In genomic region chr18:15165048-15165447, GRCh38 we compare ENCODE assay signal across 20 cellular contexts.
DNase-seq lines count a peak whose midpoint lies in the region; ATAC-seq, FAIRE-seq and TF ChIP-seq lines count a peak whose summit lies in the region.
"Had no signal": no experiment of that assay in that cellular context is flagged by ENCODE, and none has a peak within 500 bp of the region (broad histone marks: within the 10 kb centered on the region; RNA-seq: fewer than 3 reads in every experiment).

No MANE protein-coding gene starts in this region.

- H3K4me3 ChIP-seq in SK-N-SH (ENCODE audit: low read depth in 2 of 2, low read length in 1 of 2): peak overlapping the region in 1 of 2 experiments; percentile 23; a peak in 1 of 4 replicates
- no peak overlapping the region for H3K4me3 ChIP-seq in coronary artery
- H3K4me3 ChIP-seq: BLaER1, GM23338, SJCRH30 had no signal

- H3K9me3 ChIP-seq in SK-N-SH: no peaks in the 10 kb centered on the region
- H3K9me3 ChIP-seq: BLaER1, SJCRH30 had no signal

- H3K4me1 ChIP-seq in SK-N-SH (ENCODE audit: control insufficient read depth in 1 of 2, insufficient read depth in 2 of 2, low read depth in 1 of 2, low read length in 1 of 2): no peaks in the 10 kb centered on the region
- H3K4me1 ChIP-seq: BLaER1, SJCRH30 had no signal

- no peak for TF ChIP-seq CTCF in SK-N-SH (IDR thresholded peaks at IDR 0.05)
- TF ChIP-seq CTCF in coronary artery (IDR thresholded peaks at IDR 0.05): no peak

- H3K27me3 Mint-ChIP-seq in activated CD4-positive, alpha-beta T cell treated with anti-CD3 and anti-CD28 coated beads for 36 hours: peaks cover 6% of the 10 kb centered on the region

- CTCF ChIA-PET in SK-N-SH (lab: Yijun Ruan, JAX): no interaction called here
- CTCF ChIA-PET in activated CD4-positive, alpha-beta T cell treated with anti-CD3 and anti-CD28 coated beads for 36 hours (lab: Charles Lee): no interaction called here

- H3K27me3 ChIP-seq in SK-N-SH (ENCODE audit: insufficient read depth): no peaks in the 10 kb centered on the region; the same call in 1 of the 2 replicates
- H3K27me3 ChIP-seq: BLaER1, SJCRH30 had no signal

- no peaks in the 10 kb centered on the region for H4K20me1 ChIP-seq in SK-N-SH (ENCODE audit: insufficient read depth)
- H4K20me1 ChIP-seq: BLaER1 had no signal

- peaks cover 2% of the 10 kb centered on the region for H3K9me3 Mint-ChIP-seq in activated CD4-positive, alpha-beta T cell treated with anti-CD3 and anti-CD28 coated beads for 36 hours (ENCODE audit: low read depth)

- H3K4me1 Mint-ChIP-seq in activated CD4-positive, alpha-beta T cell treated with anti-CD3 and anti-CD28 coated beads for 36 hours: no peaks in the 10 kb centered on the region
- H3K4me1 Mint-ChIP-seq: CD4-positive, alpha-beta memory T cell; GM23338 had no signal

- intact Hi-C loops in activated CD4-positive, alpha-beta T cell treated with anti-CD3 and anti-CD28 coated beads for 36 hours (cut with DNase I, micrococcal nuclease): no loop called here

- H3K36me3 ChIP-seq in SK-N-SH (replicated peaks in 1 of 2; ENCODE audit: control insufficient read depth in 1 of 2, insufficient read depth in 2 of 2, low read length in 1 of 2): no peaks in the 10 kb centered on the region
- H3K36me3 ChIP-seq: BLaER1, SJCRH30 had no signal

- FAIRE-seq in urothelium cell line (lab: Jason Lieb, UNC): no peak

- H3K27ac ChIP-seq in SK-N-SH (ENCODE audit: low read depth in 2 of 2, low read length in 1 of 2): no peak overlapping the region
- no peak overlapping the region for H3K27ac ChIP-seq in coronary artery
- H3K27ac ChIP-seq: BLaER1, SJCRH30 had no signal

- POLR2A ChIA-PET in SK-N-SH (lab: Yijun Ruan, JAX): no interaction called here
- POLR2A ChIA-PET in activated CD4-positive, alpha-beta T cell treated with anti-CD3 and anti-CD28 coated beads for 36 hours (lab: Charles Lee): no interaction called here

- H3K9me2 ChIP-seq in SK-N-SH: no peaks in the 10 kb centered on the region

- no peak overlapping the region for H2AFZ ChIP-seq in SK-N-SH (ENCODE audit: low read depth)
- H2AFZ ChIP-seq: GM23338 had no signal

- H3K27ac Mint-ChIP-seq in activated CD4-positive, alpha-beta T cell treated with anti-CD3 and anti-CD28 coated beads for 36 hours: no peak overlapping the region
- H3K27ac Mint-ChIP-seq: CD4-positive, alpha-beta memory T cell; GM23338 had no signal

- WGBS in SK-N-SH (ENCODE audit: low lambda C conversion rate): 12% methylated on average over 30 of the region's 30 CpGs

- no peak for TF ChIP-seq RAD21 in SK-N-SH (IDR thresholded peaks at IDR 0.05; ENCODE audit: low read length)

- no peak for TF ChIP-seq EP300 in SK-N-SH (IDR thresholded peaks at IDR 0.05; ENCODE audit: borderline replicate concordance in 1 of 2, low read depth in 1 of 2, low read length in 1 of 2)

- no peaks in the 10 kb centered on the region for H3F3A ChIP-seq in SK-N-SH (replicated peaks; ENCODE audit: insufficient read depth)

- DNase-seq in SK-N-SH: peak; percentile 0
- DNase-seq in HT1080 (ENCODE audit: low read depth): peak; percentile 0
- DNase-seq in coronary artery (ENCODE audit: low spot score): peak; percentile 5
- DNase-seq in urothelium cell line (ENCODE audit: low spot score): peak; percentile 42
- DNase-seq in activated CD4-positive, alpha-beta T cell treated with anti-CD3 and anti-CD28 coated beads for 36 hours: no peak
- DNase-seq in NCI-H2081 treated with DMSO at 0.1 percent for 48 hours (lab: John Stamatoyannopoulos, UW): no peak
- DNase-seq: Calu3; CD4-positive, alpha-beta memory T cell; DMS79; HCEC 1CT; KBM-7; NCI-H1105 treated with DMSO at 0.1 percent for 48 hours; NCI-H1694; NCI-H510A; NCI-H82; SJCRH30 had no signal

- 0 out of 2 replicates have a peak overlapping the region, but pooled peaks have one; percentile 50 for H3K4me2 ChIP-seq in SK-N-SH
- H3K4me2 ChIP-seq: BLaER1, GM23338 had no signal

- H3K9ac ChIP-seq in SK-N-SH: no peak overlapping the region
- H3K9ac ChIP-seq: BLaER1 had no signal

- H3K4me3 Mint-ChIP-seq in activated CD4-positive, alpha-beta T cell treated with anti-CD3 and anti-CD28 coated beads for 36 hours: no peak overlapping the region
- H3K4me3 Mint-ChIP-seq: GM23338 had no signal

- H3K79me2 ChIP-seq in SK-N-SH (ENCODE audit: insufficient read depth): no peaks in the 10 kb centered on the region

- H3K36me3 Mint-ChIP-seq in activated CD4-positive, alpha-beta T cell treated with anti-CD3 and anti-CD28 coated beads for 36 hours (ENCODE audit: low read depth): no peaks in the 10 kb centered on the region
- H3K36me3 Mint-ChIP-seq: CD4-positive, alpha-beta memory T cell had no signal

- ATAC-seq in SK-N-SH treated with all-trans-retinoic acid at 6 μM for 48 hours (no peak), GM19455 (IDR thresholded peaks at IDR 0.05; ENCODE audit: unreplicated experiment) (no peak)
- ATAC-seq in activated CD4-positive, alpha-beta T cell treated with anti-CD3 and anti-CD28 coated beads for 36 hours: no peak
- ATAC-seq: GM23338 had no signal

TF ChIP-seq in SK-N-SH, 30 proteins besides CTCF, POLR2A, EP300 and RAD21:
- TF ChIP-seq FOXJ3 (CRISPR knock-in tag; IDR thresholded peaks at IDR 0.05): no peak
- TF ChIP-seq RXRA (IDR thresholded peaks at IDR 0.05; ENCODE audit: borderline replicate concordance, low read depth): no peak
- no peak for TF ChIP-seq SIN3A (IDR thresholded peaks at IDR 0.05; ENCODE audit: borderline replicate concordance, low read depth, low read length)
- no peak for TF ChIP-seq SMC3 (IDR thresholded peaks at IDR 0.05; ENCODE audit: low read depth, low read length)
- TF ChIP-seq YY1 (IDR thresholded peaks at IDR 0.05; ENCODE audit: low read depth): no peak
- no peak for TF ChIP-seq GATA2 (CRISPR knock-in tag; IDR thresholded peaks at IDR 0.05)
- TF ChIP-seq CHD2 (IDR thresholded peaks at IDR 0.05; ENCODE audit: low read length, partially characterized antibody): no peak
- TF ChIP-seq RCOR1 (IDR thresholded peaks at IDR 0.05; ENCODE audit: low read length): no peak
- no peak for TF ChIP-seq MAX (IDR thresholded peaks at IDR 0.05; ENCODE audit: low read depth)
- no peak for TF ChIP-seq MXI1 (IDR thresholded peaks at IDR 0.05; ENCODE audit: low read depth, low read length)
- no peak for TF ChIP-seq TAF1 (IDR thresholded peaks at IDR 0.05; ENCODE audit: borderline replicate concordance, low read depth, low read length)
- no peak for TF ChIP-seq IRF3 (IDR thresholded peaks at IDR 0.05; ENCODE audit: low read depth, low read length)
- TF ChIP-seq NFIC (IDR thresholded peaks at IDR 0.05; ENCODE audit: borderline replicate concordance): no peak
- no peak for TF ChIP-seq GABPA (IDR thresholded peaks at IDR 0.05; ENCODE audit: low read depth)

TF ChIP-seq in SK-N-SH treated with all-trans-retinoic acid at 6 μM for 48 hours, 23 proteins besides CTCF, POLR2A, EP300 and RAD21 (continues in another document):
- TF ChIP-seq ZNF565 (CRISPR knock-in tag; conservative IDR thresholded peaks at IDR 0.05; ENCODE audit: low read depth): no peak
- TF ChIP-seq POU6F1 (CRISPR knock-in tag; IDR thresholded peaks at IDR 0.05; ENCODE audit: borderline replicate concordance, low read depth): no peak
- no peak for TF ChIP-seq CSRNP3 (CRISPR knock-in tag; IDR thresholded peaks at IDR 0.05)
- no peak for TF ChIP-seq TCF4 (CRISPR knock-in tag; IDR thresholded peaks at IDR 0.05; ENCODE audit: borderline replicate concordance)
- no peak for TF ChIP-seq GLIS3 (CRISPR knock-in tag; IDR thresholded peaks at IDR 0.05)
- TF ChIP-seq ZC3H10 (CRISPR knock-in tag; IDR thresholded peaks at IDR 0.05): no peak
- no peak for TF ChIP-seq TOX (CRISPR knock-in tag; IDR thresholded peaks at IDR 0.05; ENCODE audit: borderline replicate concordance)
- no peak for TF ChIP-seq BACH2 (CRISPR knock-in tag; IDR thresholded peaks at IDR 0.05; ENCODE audit: borderline replicate concordance)

Comparison
In these comparisons a context has a peak if more than half of its experiments do, and no peak if none do; other contexts are left out.
1. DNase-seq: peak in SK-N-SH (single experiment), HT1080 (single experiment), coronary artery (single experiment) and urothelium cell line (single experiment); none in activated CD4-positive, alpha-beta T cell treated with anti-CD3 and anti-CD28 coated beads for 36 hours (single experiment) and NCI-H2081 treated with DMSO at 0.1 percent for 48 hours (single experiment).